1 cellular context compared by ENCODE assay signal in the genomic region with DNA sequence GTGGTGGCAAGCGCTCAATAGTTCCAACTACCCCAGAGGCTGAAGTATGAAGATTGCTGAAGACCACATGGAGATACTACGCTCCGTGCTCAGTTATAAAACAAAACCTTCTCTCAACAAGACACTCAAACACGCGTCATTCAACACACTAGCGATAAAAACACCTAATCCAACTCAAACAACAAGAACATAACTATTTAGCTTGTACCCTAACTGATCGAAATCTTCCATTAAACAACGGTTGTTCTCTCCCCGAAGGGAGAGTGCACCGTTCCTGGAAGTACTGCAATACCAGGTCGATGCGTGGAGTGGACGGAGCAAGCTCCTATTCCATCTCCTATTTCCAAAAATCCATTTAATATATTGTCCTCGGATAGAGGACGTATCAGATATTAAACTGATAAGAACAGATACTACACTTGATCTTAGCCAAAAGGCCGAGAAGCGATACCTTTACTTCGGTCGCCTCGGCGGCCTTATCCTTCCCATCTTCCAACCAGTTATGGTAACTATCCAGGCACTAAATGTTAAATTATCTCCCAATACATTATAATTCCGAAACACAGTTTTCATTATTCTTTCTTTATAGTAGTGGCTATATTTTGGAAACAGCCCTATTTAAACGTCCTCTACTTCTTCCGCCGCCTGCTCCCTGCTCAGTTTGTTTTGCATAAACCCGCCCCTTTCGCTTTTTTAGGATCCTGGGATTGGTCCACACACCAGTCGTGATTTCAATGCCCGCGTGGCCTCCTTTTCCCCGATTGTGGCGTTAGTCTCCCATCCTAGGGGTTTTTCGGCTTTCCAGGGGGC.
TF ChIP-seq lines count a peak whose summit lies in the region.

No MANE protein-coding gene starts in this region.

TF ChIP-seq in HepG2, 621 proteins besides CTCF, POLR2A, EP300 and RAD21 (continued from another document and continues in another):
- TF ChIP-seq, protein P1, sequence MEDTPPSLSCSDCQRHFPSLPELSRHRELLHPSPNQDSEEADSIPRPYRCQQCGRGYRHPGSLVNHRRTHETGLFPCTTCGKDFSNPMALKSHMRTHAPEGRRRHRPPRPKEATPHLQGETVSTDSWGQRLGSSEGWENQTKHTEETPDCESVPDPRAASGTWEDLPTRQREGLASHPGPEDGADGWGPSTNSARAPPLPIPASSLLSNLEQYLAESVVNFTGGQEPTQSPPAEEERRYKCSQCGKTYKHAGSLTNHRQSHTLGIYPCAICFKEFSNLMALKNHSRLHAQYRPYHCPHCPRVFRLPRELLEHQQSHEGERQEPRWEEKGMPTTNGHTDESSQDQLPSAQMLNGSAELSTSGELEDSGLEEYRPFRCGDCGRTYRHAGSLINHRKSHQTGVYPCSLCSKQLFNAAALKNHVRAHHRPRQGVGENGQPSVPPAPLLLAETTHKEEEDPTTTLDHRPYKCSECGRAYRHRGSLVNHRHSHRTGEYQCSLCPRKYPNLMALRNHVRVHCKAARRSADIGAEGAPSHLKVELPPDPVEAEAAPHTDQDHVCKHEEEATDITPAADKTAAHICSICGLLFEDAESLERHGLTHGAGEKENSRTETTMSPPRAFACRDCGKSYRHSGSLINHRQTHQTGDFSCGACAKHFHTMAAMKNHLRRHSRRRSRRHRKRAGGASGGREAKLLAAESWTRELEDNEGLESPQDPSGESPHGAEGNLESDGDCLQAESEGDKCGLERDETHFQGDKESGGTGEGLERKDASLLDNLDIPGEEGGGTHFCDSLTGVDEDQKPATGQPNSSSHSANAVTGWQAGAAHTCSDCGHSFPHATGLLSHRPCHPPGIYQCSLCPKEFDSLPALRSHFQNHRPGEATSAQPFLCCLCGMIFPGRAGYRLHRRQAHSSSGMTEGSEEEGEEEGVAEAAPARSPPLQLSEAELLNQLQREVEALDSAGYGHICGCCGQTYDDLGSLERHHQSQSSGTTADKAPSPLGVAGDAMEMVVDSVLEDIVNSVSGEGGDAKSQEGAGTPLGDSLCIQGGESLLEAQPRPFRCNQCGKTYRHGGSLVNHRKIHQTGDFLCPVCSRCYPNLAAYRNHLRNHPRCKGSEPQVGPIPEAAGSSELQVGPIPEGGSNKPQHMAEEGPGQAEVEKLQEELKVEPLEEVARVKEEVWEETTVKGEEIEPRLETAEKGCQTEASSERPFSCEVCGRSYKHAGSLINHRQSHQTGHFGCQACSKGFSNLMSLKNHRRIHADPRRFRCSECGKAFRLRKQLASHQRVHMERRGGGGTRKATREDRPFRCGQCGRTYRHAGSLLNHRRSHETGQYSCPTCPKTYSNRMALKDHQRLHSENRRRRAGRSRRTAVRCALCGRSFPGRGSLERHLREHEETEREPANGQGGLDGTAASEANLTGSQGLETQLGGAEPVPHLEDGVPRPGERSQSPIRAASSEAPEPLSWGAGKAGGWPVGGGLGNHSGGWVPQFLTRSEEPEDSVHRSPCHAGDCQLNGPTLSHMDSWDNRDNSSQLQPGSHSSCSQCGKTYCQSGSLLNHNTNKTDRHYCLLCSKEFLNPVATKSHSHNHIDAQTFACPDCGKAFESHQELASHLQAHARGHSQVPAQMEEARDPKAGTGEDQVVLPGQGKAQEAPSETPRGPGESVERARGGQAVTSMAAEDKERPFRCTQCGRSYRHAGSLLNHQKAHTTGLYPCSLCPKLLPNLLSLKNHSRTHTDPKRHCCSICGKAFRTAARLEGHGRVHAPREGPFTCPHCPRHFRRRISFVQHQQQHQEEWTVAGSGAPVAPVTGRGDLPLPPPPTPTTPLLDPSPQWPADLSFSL (CRISPR knock-in tag; IDR thresholded peaks at IDR 0.05), result 0 out of 2 replicates have a peak, but pooled peaks have one; percentile 52
- TF ChIP-seq AGO1 (IDR thresholded peaks at IDR 0.05; ENCODE audit: low read depth, low read length, poor library complexity, severe bottlenecking), result no peak
- TF ChIP-seq ZNF674 (CRISPR knock-in tag; IDR thresholded peaks at IDR 0.05; ENCODE audit: low read depth), result no peak
- no peak for TF ChIP-seq PLRG1 (conservative IDR thresholded peaks at IDR 0.05)
- TF ChIP-seq SMYD3 (CRISPR knock-in tag; IDR thresholded peaks at IDR 0.05), result peak; percentile 84
- peak; percentile 78 for TF ChIP-seq TEAD3 (CRISPR knock-in tag; optimal IDR thresholded peaks at IDR 0.05; ENCODE audit: borderline replicate concordance)
- TF ChIP-seq ZNF12 (CRISPR knock-in tag; IDR thresholded peaks at IDR 0.05), result peak; percentile 79
- TF ChIP-seq KLF13 (CRISPR knock-in tag; IDR thresholded peaks at IDR 0.05), result no peak
- peak; percentile 96 for TF ChIP-seq HOXA9 (CRISPR knock-in tag; IDR thresholded peaks at IDR 0.05; ENCODE audit: borderline replicate concordance)
- TF ChIP-seq CBX2 (IDR thresholded peaks at IDR 0.05; ENCODE audit: low read depth, low read length), result no peak
- no peak for TF ChIP-seq CBX2 (CRISPR knock-in tag; IDR thresholded peaks at IDR 0.05; ENCODE audit: low read depth)
- TF ChIP-seq, protein P2, sequence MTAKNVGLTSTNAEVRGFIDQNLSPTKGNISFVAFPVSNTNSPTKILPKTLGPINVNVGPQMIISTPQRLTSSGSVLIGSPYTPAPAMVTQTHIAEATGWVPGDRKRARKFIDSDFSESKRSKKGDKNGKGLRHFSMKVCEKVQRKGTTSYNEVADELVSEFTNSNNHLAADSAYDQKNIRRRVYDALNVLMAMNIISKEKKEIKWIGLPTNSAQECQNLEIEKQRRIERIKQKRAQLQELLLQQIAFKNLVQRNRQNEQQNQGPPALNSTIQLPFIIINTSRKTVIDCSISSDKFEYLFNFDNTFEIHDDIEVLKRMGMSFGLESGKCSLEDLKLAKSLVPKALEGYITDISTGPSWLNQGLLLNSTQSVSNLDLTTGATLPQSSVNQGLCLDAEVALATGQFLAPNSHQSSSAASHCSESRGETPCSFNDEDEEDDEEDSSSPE (CRISPR knock-in tag; IDR thresholded peaks at IDR 0.05), result peak; percentile 50; the same call in 1 of the 2 replicates
- no peak; the same call in 1 of the 2 replicates for TF ChIP-seq SMAD1 (CRISPR knock-in tag; IDR thresholded peaks at IDR 0.05; ENCODE audit: borderline replicate concordance, low read depth)
- no peak for TF ChIP-seq PAX8 (CRISPR knock-in tag; IDR thresholded peaks at IDR 0.05; ENCODE audit: borderline replicate concordance)
- peak; percentile 98 for TF ChIP-seq MIXL1 (CRISPR knock-in tag; IDR thresholded peaks at IDR 0.05)
- TF ChIP-seq PRPF4 (IDR thresholded peaks at IDR 0.05; ENCODE audit: low read depth, low read length, poor library complexity, severe bottlenecking), result no peak
- TF ChIP-seq ZNF652 (CRISPR knock-in tag; IDR thresholded peaks at IDR 0.05; ENCODE audit: borderline replicate concordance, low read depth), result peak; percentile 77; the same call in 1 of the 2 replicates
- TF ChIP-seq, protein P3, sequence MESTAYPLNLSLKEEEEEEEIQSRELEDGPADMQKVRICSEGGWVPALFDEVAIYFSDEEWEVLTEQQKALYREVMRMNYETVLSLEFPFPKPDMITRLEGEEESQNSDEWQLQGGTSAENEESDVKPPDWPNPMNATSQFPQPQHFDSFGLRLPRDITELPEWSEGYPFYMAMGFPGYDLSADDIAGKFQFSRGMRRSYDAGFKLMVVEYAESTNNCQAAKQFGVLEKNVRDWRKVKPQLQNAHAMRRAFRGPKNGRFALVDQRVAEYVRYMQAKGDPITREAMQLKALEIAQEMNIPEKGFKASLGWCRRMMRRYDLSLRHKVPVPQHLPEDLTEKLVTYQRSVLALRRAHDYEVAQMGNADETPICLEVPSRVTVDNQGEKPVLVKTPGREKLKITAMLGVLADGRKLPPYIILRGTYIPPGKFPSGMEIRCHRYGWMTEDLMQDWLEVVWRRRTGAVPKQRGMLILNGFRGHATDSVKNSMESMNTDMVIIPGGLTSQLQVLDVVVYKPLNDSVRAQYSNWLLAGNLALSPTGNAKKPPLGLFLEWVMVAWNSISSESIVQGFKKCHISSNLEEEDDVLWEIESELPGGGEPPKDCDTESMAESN (CRISPR knock-in tag; conservative IDR thresholded peaks at IDR 0.05), result peak; percentile 84
- TF ChIP-seq NR1H2 (CRISPR knock-in tag; IDR thresholded peaks at IDR 0.05; ENCODE audit: borderline replicate concordance, low read depth), result 0 out of 2 replicates have a peak, but pooled peaks have one; percentile 75
- peak; percentile 78; the same call in 1 of the 2 replicates for TF ChIP-seq ZNF790 (CRISPR knock-in tag; IDR thresholded peaks at IDR 0.05; ENCODE audit: borderline replicate concordance)
- TF ChIP-seq HMG20A (CRISPR knock-in tag; IDR thresholded peaks at IDR 0.05; ENCODE audit: borderline replicate concordance), result peak; percentile 83; the same call in 1 of the 2 replicates
- TF ChIP-seq NR2F1 (CRISPR knock-in tag; IDR thresholded peaks at IDR 0.05), result peak in 1 of 2 experiments; percentile 86; a peak in 2 of 4 replicates
- TF ChIP-seq ZNF615 (CRISPR knock-in tag; IDR thresholded peaks at IDR 0.05; ENCODE audit: borderline replicate concordance), result peak; percentile 98; the same call in 1 of the 2 replicates
- TF ChIP-seq, protein P4, sequence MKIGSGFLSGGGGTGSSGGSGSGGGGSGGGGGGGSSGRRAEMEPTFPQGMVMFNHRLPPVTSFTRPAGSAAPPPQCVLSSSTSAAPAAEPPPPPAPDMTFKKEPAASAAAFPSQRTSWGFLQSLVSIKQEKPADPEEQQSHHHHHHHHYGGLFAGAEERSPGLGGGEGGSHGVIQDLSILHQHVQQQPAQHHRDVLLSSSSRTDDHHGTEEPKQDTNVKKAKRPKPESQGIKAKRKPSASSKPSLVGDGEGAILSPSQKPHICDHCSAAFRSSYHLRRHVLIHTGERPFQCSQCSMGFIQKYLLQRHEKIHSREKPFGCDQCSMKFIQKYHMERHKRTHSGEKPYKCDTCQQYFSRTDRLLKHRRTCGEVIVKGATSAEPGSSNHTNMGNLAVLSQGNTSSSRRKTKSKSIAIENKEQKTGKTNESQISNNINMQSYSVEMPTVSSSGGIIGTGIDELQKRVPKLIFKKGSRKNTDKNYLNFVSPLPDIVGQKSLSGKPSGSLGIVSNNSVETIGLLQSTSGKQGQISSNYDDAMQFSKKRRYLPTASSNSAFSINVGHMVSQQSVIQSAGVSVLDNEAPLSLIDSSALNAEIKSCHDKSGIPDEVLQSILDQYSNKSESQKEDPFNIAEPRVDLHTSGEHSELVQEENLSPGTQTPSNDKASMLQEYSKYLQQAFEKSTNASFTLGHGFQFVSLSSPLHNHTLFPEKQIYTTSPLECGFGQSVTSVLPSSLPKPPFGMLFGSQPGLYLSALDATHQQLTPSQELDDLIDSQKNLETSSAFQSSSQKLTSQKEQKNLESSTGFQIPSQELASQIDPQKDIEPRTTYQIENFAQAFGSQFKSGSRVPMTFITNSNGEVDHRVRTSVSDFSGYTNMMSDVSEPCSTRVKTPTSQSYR (CRISPR knock-in tag; IDR thresholded peaks at IDR 0.05; ENCODE audit: borderline replicate concordance), result peak; percentile 73; the same call in 1 of the 2 replicates
- TF ChIP-seq, protein P5, sequence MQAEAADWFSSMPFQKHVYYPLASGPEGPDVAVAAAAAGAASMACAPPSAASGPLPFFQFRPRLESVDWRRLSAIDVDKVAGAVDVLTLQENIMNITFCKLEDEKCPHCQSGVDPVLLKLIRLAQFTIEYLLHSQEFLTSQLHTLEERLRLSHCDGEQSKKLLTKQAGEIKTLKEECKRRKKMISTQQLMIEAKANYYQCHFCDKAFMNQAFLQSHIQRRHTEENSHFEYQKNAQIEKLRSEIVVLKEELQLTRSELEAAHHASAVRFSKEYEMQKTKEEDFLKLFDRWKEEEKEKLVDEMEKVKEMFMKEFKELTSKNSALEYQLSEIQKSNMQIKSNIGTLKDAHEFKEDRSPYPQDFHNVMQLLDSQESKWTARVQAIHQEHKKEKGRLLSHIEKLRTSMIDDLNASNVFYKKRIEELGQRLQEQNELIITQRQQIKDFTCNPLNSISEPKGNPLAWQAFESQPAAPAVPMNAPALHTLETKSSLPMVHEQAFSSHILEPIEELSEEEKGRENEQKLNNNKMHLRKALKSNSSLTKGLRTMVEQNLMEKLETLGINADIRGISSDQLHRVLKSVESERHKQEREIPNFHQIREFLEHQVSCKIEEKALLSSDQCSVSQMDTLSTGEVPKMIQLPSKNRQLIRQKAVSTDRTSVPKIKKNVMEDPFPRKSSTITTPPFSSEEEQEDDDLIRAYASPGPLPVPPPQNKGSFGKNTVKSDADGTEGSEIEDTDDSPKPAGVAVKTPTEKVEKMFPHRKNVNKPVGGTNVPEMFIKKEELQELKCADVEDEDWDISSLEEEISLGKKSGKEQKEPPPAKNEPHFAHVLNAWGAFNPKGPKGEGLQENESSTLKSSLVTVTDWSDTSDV (CRISPR knock-in tag; IDR thresholded peaks at IDR 0.05), result no peak
- TF ChIP-seq TAF1 (CRISPR knock-in tag; IDR thresholded peaks at IDR 0.05), result peak; percentile 64; the same call in 1 of the 2 replicates
- peak; percentile 89 for TF ChIP-seq HDAC2 (CRISPR knock-in tag; IDR thresholded peaks at IDR 0.05)
- TF ChIP-seq, protein P6, sequence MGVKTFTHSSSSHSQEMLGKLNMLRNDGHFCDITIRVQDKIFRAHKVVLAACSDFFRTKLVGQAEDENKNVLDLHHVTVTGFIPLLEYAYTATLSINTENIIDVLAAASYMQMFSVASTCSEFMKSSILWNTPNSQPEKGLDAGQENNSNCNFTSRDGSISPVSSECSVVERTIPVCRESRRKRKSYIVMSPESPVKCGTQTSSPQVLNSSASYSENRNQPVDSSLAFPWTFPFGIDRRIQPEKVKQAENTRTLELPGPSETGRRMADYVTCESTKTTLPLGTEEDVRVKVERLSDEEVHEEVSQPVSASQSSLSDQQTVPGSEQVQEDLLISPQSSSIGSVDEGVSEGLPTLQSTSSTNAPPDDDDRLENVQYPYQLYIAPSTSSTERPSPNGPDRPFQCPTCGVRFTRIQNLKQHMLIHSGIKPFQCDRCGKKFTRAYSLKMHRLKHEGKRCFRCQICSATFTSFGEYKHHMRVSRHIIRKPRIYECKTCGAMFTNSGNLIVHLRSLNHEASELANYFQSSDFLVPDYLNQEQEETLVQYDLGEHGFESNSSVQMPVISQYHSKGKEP (CRISPR knock-in tag; IDR thresholded peaks at IDR 0.05), result peak; percentile 97
- TF ChIP-seq KLF11 (CRISPR knock-in tag; IDR thresholded peaks at IDR 0.05), result peak; percentile 98
- TF ChIP-seq, protein P7, sequence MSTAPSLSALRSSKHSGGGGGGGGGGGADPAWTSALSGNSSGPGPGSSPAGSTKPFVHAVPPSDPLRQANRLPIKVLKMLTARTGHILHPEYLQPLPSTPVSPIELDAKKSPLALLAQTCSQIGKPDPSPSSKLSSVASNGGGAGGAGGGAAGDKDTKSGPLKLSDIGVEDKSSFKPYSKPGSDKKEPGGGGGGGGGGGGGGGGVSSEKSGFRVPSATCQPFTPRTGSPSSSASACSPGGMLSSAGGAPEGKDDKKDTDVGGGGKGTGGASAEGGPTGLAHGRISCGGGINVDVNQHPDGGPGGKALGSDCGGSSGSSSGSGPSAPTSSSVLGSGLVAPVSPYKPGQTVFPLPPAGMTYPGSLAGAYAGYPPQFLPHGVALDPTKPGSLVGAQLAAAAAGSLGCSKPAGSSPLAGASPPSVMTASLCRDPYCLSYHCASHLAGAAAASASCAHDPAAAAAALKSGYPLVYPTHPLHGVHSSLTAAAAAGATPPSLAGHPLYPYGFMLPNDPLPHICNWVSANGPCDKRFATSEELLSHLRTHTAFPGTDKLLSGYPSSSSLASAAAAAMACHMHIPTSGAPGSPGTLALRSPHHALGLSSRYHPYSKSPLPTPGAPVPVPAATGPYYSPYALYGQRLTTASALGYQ (CRISPR knock-in tag; IDR thresholded peaks at IDR 0.05), result peak; percentile 81
- TF ChIP-seq SIN3A (IDR thresholded peaks at IDR 0.05; ENCODE audit: borderline replicate concordance, low read depth, low read length), result peak; percentile 99
- TF ChIP-seq BRD4 (CRISPR knock-in tag; IDR thresholded peaks at IDR 0.05), result peak; percentile 69; the same call in 1 of the 2 replicates
